20 cellular contexts compared by ENCODE assay signal in the genomic region with DNA sequence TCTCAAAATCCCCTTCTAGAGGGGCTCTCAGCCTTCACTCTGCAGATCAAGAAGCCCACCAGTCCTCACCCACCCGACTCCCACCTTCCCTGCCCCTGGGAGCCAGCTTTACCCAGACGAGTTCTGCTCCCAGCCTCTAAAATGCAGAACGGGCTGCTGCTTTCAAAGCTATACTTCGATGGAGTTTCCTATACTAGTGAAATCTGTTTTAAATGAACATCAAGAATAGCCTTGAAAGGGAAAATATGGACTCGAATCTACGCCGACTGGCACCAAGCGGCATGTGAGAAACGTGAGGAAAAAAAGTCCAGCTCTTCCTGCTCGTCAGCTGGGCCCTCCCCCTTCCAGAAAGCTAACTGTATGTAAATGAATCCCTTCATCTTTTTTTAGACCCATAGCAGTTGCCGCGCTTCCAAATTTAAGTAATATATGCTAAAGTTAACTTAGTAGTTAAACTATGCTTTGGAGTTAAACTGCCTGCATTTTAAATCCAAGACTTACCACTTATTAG.
DNase-seq lines count a peak whose midpoint lies in the region; TF ChIP-seq lines count a peak whose summit lies in the region.
"Had no signal": no experiment of that assay in that cellular context is flagged by ENCODE, and none has a peak within 500 bp of the region (broad histone marks: within the 10 kb centered on the region; RNA-seq: fewer than 3 reads in every experiment).

No MANE protein-coding gene starts in this region.

- no peaks in the 10 kb centered on the region for H3K9me3 ChIP-seq in Karpas-422 (ENCODE audit: low read length)
- H3K9me3 ChIP-seq: BLaER1 had no signal

- H2BK120ac ChIP-seq in mesendoderm (ENCODE audit: low read depth, low read length): no peak overlapping the region

- H3K56ac ChIP-seq in mesendoderm (ENCODE audit: low read length): no peak overlapping the region

- H3K4me2 ChIP-seq in mesendoderm (ENCODE audit: low read length) (no peak overlapping the region), Karpas-422 (ENCODE audit: low read depth, low read length, poor library complexity, severe bottlenecking) (no peak overlapping the region)
- H3K4me2 ChIP-seq: BLaER1, GM23338 had no signal

- DNase-seq in dorsolateral prefrontal cortex: no peak
- no peak for DNase-seq in nephron progenitor cell
- peak; percentile 81 for DNase-seq in superior temporal gyrus (ENCODE audit: extremely low spot score)
- DNase-seq in ureter (ENCODE audit: low spot score): no peak
- no peak for DNase-seq in mesendoderm
- no peak for DNase-seq in Karpas-422
- DNase-seq in ecto neural progenitor cell (ENCODE audit: low spot score): no peak
- DNase-seq: 8988T; Calu3; CD4-positive, alpha-beta memory T cell; DMS 273 treated with DMSO at 0.1 percent for 48 hours; DMS53; DND-41; EL; HCEC 1CT had no signal

- H4K5ac ChIP-seq in mesendoderm (ENCODE audit: low read length): no peak overlapping the region

- H3K27ac ChIP-seq in angular gyrus (ENCODE audit: low read depth, low read length) (peak overlapping the region; percentile 91), dorsolateral prefrontal cortex (peak overlapping the region; percentile 80 to 100 (median 98)), mesendoderm (ENCODE audit: low read depth, low read length) (no peak overlapping the region), Karpas-422 (ENCODE audit: low read length) (no peak overlapping the region)
- H3K27ac ChIP-seq: BLaER1 had no signal

- H3K9me3 Mint-ChIP-seq in nephron progenitor cell: no peaks in the 10 kb centered on the region
- H3K9me3 Mint-ChIP-seq: GM23338 had no signal

- WGBS in mesendoderm (ENCODE audit: extremely low coverage, insufficient coverage, low lambda C conversion rate): no CpG with 5 or more reads among the region's 12 CpGs

- H3K79me2 ChIP-seq in mesendoderm (ENCODE audit: control insufficient read depth, insufficient read depth, low read length) (no peaks in the 10 kb centered on the region), Karpas-422 (ENCODE audit: low read length) (no peaks in the 10 kb centered on the region)

- H3K27me3 Mint-ChIP-seq in nephron progenitor cell (ENCODE audit: low read depth, poor library complexity): peaks cover 8% of the 10 kb centered on the region

- H3K4ac ChIP-seq in mesendoderm (ENCODE audit: low read depth, low read length): no peak overlapping the region

- intact Hi-C loops in dorsolateral prefrontal cortex (cut with DNase I): loop anchor here in 1 of 2 donors (10.0 kb wide), 1 partner anchor 207 kb away; a partner anchor contains a TSS

- H3K9ac ChIP-seq in mesendoderm (ENCODE audit: low read length) (no peak overlapping the region), Karpas-422 (ENCODE audit: low read length) (no peak overlapping the region)
- H3K9ac ChIP-seq: BLaER1 had no signal

- no peak overlapping the region for H4K8ac ChIP-seq in mesendoderm (ENCODE audit: low read depth, low read length)

- H3K36me3 Mint-ChIP-seq in nephron progenitor cell (ENCODE audit: low read depth): no peaks in the 10 kb centered on the region
- H3K36me3 Mint-ChIP-seq: CD14-positive monocyte; CD4-positive, alpha-beta memory T cell had no signal

- H3K23ac ChIP-seq in mesendoderm (ENCODE audit: low read length): no peak overlapping the region

- TF ChIP-seq CTCF in dorsolateral prefrontal cortex (IDR thresholded peaks at IDR 0.05 in 54 of 56, conservative IDR thresholded peaks at IDR 0.05 in 2 of 56; ENCODE audit: low read depth in 1 of 56, partially characterized antibody in 56 of 56) (peak in 1 of 56 donors; percentile 13), nephron progenitor cell (IDR thresholded peaks at IDR 0.05) (no peak)

- H3K4me3 ChIP-seq in dorsolateral prefrontal cortex: peak overlapping the region in 25 of 59 donors; percentile 1 to 40 (median 16)
- no peak overlapping the region for H3K4me3 ChIP-seq in mesendoderm (ENCODE audit: low read length)
- no peak overlapping the region for H3K4me3 ChIP-seq in Karpas-422 (ENCODE audit: low read length)
- H3K4me3 ChIP-seq: BLaER1, GM12878, GM23338 had no signal

- H3K18ac ChIP-seq in mesendoderm (ENCODE audit: low read length): no peak overlapping the region

- peak overlapping the region; percentile 6 for H3K4me3 Mint-ChIP-seq in nephron progenitor cell
- H3K4me3 Mint-ChIP-seq: CD14-positive monocyte; CD4-positive, alpha-beta memory T cell; GM23338 had no signal

- no peak overlapping the region for H2AFZ ChIP-seq in Karpas-422 (ENCODE audit: low read length)

- H3K4me1 Mint-ChIP-seq in nephron progenitor cell: peaks cover 73% of the 10 kb centered on the region
- H3K4me1 Mint-ChIP-seq: CD14-positive monocyte; CD4-positive, alpha-beta memory T cell had no signal

- no peaks in the 10 kb centered on the region for H4K20me1 ChIP-seq in Karpas-422 (ENCODE audit: insufficient read depth, low read depth, low read length)
- H4K20me1 ChIP-seq: BLaER1 had no signal

- no peak overlapping the region for H3K27ac Mint-ChIP-seq in nephron progenitor cell
- H3K27ac Mint-ChIP-seq: CD4-positive, alpha-beta memory T cell; GM23338 had no signal

- H3K27me3 ChIP-seq in dorsolateral prefrontal cortex: no peaks in the 10 kb centered on the region
- no peaks in the 10 kb centered on the region for H3K27me3 ChIP-seq in mesendoderm (ENCODE audit: insufficient read depth, low read length, poor library complexity)
- H3K27me3 ChIP-seq in Karpas-422 (ENCODE audit: low read length): no peaks in the 10 kb centered on the region
- H3K27me3 ChIP-seq: BLaER1 had no signal

- no peak overlapping the region for H2BK5ac ChIP-seq in mesendoderm (ENCODE audit: low read length)

- no peaks in the 10 kb centered on the region for H3K9me2 ChIP-seq in Karpas-422 (replicated peaks; ENCODE audit: insufficient read depth, low read length)

- no peaks in the 10 kb centered on the region for H3K79me1 ChIP-seq in mesendoderm (ENCODE audit: low read length)

- H2AK5ac ChIP-seq in mesendoderm (ENCODE audit: low read length): no peak overlapping the region

- H3K36me3 ChIP-seq in mesendoderm (ENCODE audit: control insufficient read depth, insufficient read depth, low read length) (no peaks in the 10 kb centered on the region), Karpas-422 (ENCODE audit: insufficient read depth, low read length) (no peaks in the 10 kb centered on the region)
- H3K36me3 ChIP-seq: BLaER1 had no signal

- H3K4me1 ChIP-seq in mesendoderm (ENCODE audit: control insufficient read depth, low read depth, low read length) (peaks cover 2% of the 10 kb centered on the region), Karpas-422 (ENCODE audit: low read length) (no peaks in the 10 kb centered on the region)

- no peak overlapping the region for H2BK15ac ChIP-seq in mesendoderm (replicated peaks; ENCODE audit: low read depth)

Comparison
In these comparisons a context has a peak if more than half of its experiments do, and no peak if none do; other contexts are left out.
1. H3K27ac ChIP-seq: peak in angular gyrus (single experiment) and dorsolateral prefrontal cortex (59 of 59); none in mesendoderm (single experiment) and Karpas-422 (single experiment).